13 cellular contexts compared by ENCODE assay signal in the genomic region with DNA sequence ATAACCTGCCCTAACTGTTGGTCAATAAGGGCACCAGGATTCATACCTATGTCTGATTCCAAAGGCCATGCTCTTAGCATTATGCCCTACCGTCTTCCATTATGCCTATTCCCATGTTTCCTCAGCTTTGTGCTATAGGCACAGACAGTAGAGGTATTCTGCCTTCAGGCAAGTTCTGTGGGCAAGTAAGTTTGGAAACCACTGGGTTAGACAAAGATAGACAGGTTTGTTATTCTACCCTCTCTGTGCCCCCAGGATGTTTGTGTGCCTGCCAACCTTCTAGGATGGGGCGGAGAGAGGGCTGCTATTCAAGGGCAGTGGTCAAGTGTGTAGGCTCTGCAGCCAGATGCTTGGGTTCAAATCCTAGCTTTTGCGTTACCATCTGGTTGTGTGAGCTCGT. TPM values are rescaled to one million over a fixed set of nuclear protein-coding genes. Genes with fewer than 3 reads are reported as not detected.
DNase-seq lines count a peak whose midpoint lies in the region; ATAC-seq, FAIRE-seq and TF ChIP-seq lines count a peak whose summit lies in the region.
"Had no signal": no experiment of that assay in that cellular context is flagged by ENCODE, and none has a peak within 500 bp of the region (broad histone marks: within the 10 kb centered on the region; RNA-seq: fewer than 3 reads in every experiment).

No MANE protein-coding gene starts in this region.

- H3K9me3 ChIP-seq in SJSA1 (replicated peaks) = no peaks in the 10 kb centered on the region
- H3K9me3 ChIP-seq in keratinocyte (ENCODE audit: control insufficient read depth, low read depth, low read length) = no peaks in the 10 kb centered on the region
- H3K9me3 ChIP-seq in subcutaneous abdominal adipose tissue (ENCODE audit: control insufficient read depth in 5 of 5, low read length in 5 of 5) = no peaks in the 10 kb centered on the region

- H3K4me3 ChIP-seq in GM23338 = no peak overlapping the region
- no peak overlapping the region for H3K4me3 ChIP-seq in SJSA1
- H3K4me3 ChIP-seq in keratinocyte (ENCODE audit: control insufficient read depth in 2 of 3, extremely low read depth in 1 of 3, insufficient read depth in 2 of 3, low read depth in 1 of 3, low read length in 3 of 3) = peak overlapping the region in 2 of 3 experiments; percentile 18 to 21
- H3K4me3 ChIP-seq in subcutaneous abdominal adipose tissue (ENCODE audit: low read depth in 1 of 5, low read length in 5 of 5) = peak overlapping the region in 4 of 5 donors; percentile 15 to 93 (median 61)
- H3K4me3 ChIP-seq: neural progenitor cell had no signal

- peaks cover 4% of the 10 kb centered on the region for H3K9me1 ChIP-seq in keratinocyte (ENCODE audit: control insufficient read depth, extremely low read depth, insufficient read depth, low read length)

- H3K27ac ChIP-seq in GM23338 (ENCODE audit: low read depth) (peak overlapping the region; percentile 76; the same call in 1 of the 2 replicates), SJSA1 (peak overlapping the region; percentile 61), keratinocyte (ENCODE audit: control insufficient read depth, insufficient read depth, low read length) (peak overlapping the region; percentile 93), subcutaneous abdominal adipose tissue (ENCODE audit: low read depth, low read length) (peak overlapping the region; percentile 86)
- H3K27ac ChIP-seq: neural progenitor cell had no signal

- no peak overlapping the region for H2AFZ ChIP-seq in GM23338
- no peak overlapping the region for H2AFZ ChIP-seq in keratinocyte (ENCODE audit: control insufficient read depth, low read length)

- H3K4me3 Mint-ChIP-seq in GM23338 = no peak overlapping the region
- H3K4me3 Mint-ChIP-seq: activated naive CD4-positive, alpha-beta T cell treated with anti-CD3 and anti-CD28 coated beads for 36 hours; neural progenitor cell had no signal

- no peak for ATAC-seq in GM23338
- ATAC-seq in HG02798 (IDR thresholded peaks at IDR 0.05; ENCODE audit: poor library complexity, unreplicated experiment) = no peak

- DNase-seq in GM23338 (ENCODE audit: low spot score) (no peak), SJSA1 (ENCODE audit: low read depth in 1 of 2, low spot score in 2 of 2) (no peak), keratinocyte (ENCODE audit: low read depth, low spot score) (no peak), COR-L47 (lab: John Stamatoyannopoulos, UW) (no peak), NCI-H146 (lab: John Stamatoyannopoulos, UW) (no peak), superior temporal gyrus (ENCODE audit: extremely low spot score) (no peak)
- DNase-seq: activated CD4-positive, alpha-beta T cell treated with anti-CD3 and anti-CD28 coated beads for 4 hours; activated naive CD4-positive, alpha-beta T cell treated with anti-CD3 and anti-CD28 coated beads for 36 hours; NCI-H2107; SHP77 treated with DMSO at 0.1 percent for 48 hours had no signal

- H3K79me2 ChIP-seq in GM23338 (replicated peaks; ENCODE audit: insufficient read depth) (no peaks in the 10 kb centered on the region), keratinocyte (ENCODE audit: control insufficient read depth, insufficient read depth, low read length) (no peaks in the 10 kb centered on the region)

- H3K36me3 ChIP-seq in GM23338 (ENCODE audit: insufficient read depth) (no peaks in the 10 kb centered on the region), SJSA1 (no peaks in the 10 kb centered on the region), keratinocyte (ENCODE audit: control insufficient read depth in 2 of 2, extremely low read depth in 1 of 2, insufficient read depth in 2 of 2, low read length in 2 of 2) (peaks cover 3 to 4% of the 10 kb centered on the region in 2 experiments), subcutaneous abdominal adipose tissue (ENCODE audit: control insufficient read depth in 5 of 5, insufficient read depth in 5 of 5, low read length in 5 of 5) (peaks cover 0 to 38% (median 19%) of the 10 kb centered on the region in 5 donors)
- H3K36me3 ChIP-seq: neural progenitor cell had no signal

- no peaks in the 10 kb centered on the region for H3F3A ChIP-seq in GM23338 (replicated peaks; ENCODE audit: low read depth)

- H3K36me3 Mint-ChIP-seq in GM23338 (ENCODE audit: low read depth) = peaks cover 4% of the 10 kb centered on the region; the same call in 1 of the 3 replicates
- H3K36me3 Mint-ChIP-seq: neural progenitor cell had no signal

- no peaks in the 10 kb centered on the region for H3K9me3 Mint-ChIP-seq in GM23338
- H3K9me3 Mint-ChIP-seq: activated naive CD4-positive, alpha-beta T cell treated with anti-CD3 and anti-CD28 coated beads for 36 hours; neural progenitor cell had no signal

- TF ChIP-seq CTCF in GM23338 (conservative IDR thresholded peaks at IDR 0.05; ENCODE audit: low read depth in 2 of 2) = no peak
- TF ChIP-seq CTCF in keratinocyte (optimal IDR thresholded peaks at IDR 0.05 in 1 of 3, IDR thresholded peaks at IDR 0.05 in 1 of 3, conservative IDR thresholded peaks at IDR 0.05 in 1 of 3; ENCODE audit: extremely low read depth in 1 of 3, insufficient read depth in 2 of 3, low read length in 3 of 3) = no peak

- H4K20me1 ChIP-seq in GM23338 (replicated peaks; ENCODE audit: insufficient read depth) (no peaks in the 10 kb centered on the region), keratinocyte (ENCODE audit: control insufficient read depth, extremely low read depth, insufficient read depth, low read length) (no peaks in the 10 kb centered on the region)

- H3K27me3 Mint-ChIP-seq in GM23338 (ENCODE audit: insufficient read depth, low read depth, poor library complexity) = peaks cover 7% of the 10 kb centered on the region

- dilution Hi-C loops in keratinocyte (cut with MboI; ENCODE audit: extremely low pct_ligation_motif_present, low sequenced_read_pairs) = no loop called here

- FAIRE-seq in keratinocyte (lab: Jason Lieb, UNC) = peak; percentile 82

- H3K9me2 ChIP-seq in GM23338 (ENCODE audit: insufficient read depth) = no peaks in the 10 kb centered on the region

- peaks cover 62% of the 10 kb centered on the region for H3K4me1 Mint-ChIP-seq in GM23338

- peak overlapping the region; percentile 71 for H3K9ac ChIP-seq in keratinocyte (ENCODE audit: control insufficient read depth, extremely low read depth, insufficient read depth, low read length)
- H3K9ac ChIP-seq in subcutaneous abdominal adipose tissue (ENCODE audit: low read length in 5 of 5) = no peak overlapping the region
- H3K9ac ChIP-seq: neural progenitor cell had no signal

- H3K4me2 ChIP-seq in GM23338 = peak overlapping the region; percentile 73
- peak overlapping the region; percentile 80 for H3K4me2 ChIP-seq in keratinocyte (ENCODE audit: control insufficient read depth, extremely low read depth, insufficient read depth, low read depth, low read length)
- H3K4me2 ChIP-seq: neural progenitor cell had no signal

- H3K27me3 ChIP-seq in GM23338 (ENCODE audit: insufficient read depth) (no peaks in the 10 kb centered on the region), SJSA1 (replicated peaks) (no peaks in the 10 kb centered on the region), keratinocyte (ENCODE audit: control insufficient read depth, extremely low read depth, insufficient read depth, low read length) (no peaks in the 10 kb centered on the region), subcutaneous abdominal adipose tissue (ENCODE audit: control insufficient read depth in 5 of 5, insufficient read depth in 4 of 5, low read length in 5 of 5) (peaks cover 0 to 3% (median 0%) of the 10 kb centered on the region in 5 donors)

- H3K4me1 ChIP-seq in GM23338 (ENCODE audit: insufficient read depth) = peaks cover 29% of the 10 kb centered on the region
- peaks cover 33% of the 10 kb centered on the region for H3K4me1 ChIP-seq in SJSA1 (replicated peaks)
- H3K4me1 ChIP-seq in keratinocyte (ENCODE audit: control insufficient read depth, extremely low read depth, insufficient read depth, low read length) = peaks cover 66% of the 10 kb centered on the region
- peaks cover 3 to 85% (median 51%) of the 10 kb centered on the region in 5 donors for H3K4me1 ChIP-seq in subcutaneous abdominal adipose tissue (ENCODE audit: control insufficient read depth in 5 of 5, insufficient read depth in 5 of 5, low read length in 5 of 5)

- no peak overlapping the region for H3K27ac Mint-ChIP-seq in GM23338
- H3K27ac Mint-ChIP-seq: activated naive CD4-positive, alpha-beta T cell treated with anti-CD3 and anti-CD28 coated beads for 36 hours had no signal

RNA-seq across cellular contexts. Expression of gene RAPGEF3, which starts 4.6 kb away (rescaled TPM):
- total RNA-seq in GM23338 (2014; rRNA removed; shearing (Covaris generic)) = 10.4 and 11.8 TPM in 2 replicates
- 2.3 and 3.0 TPM in 2 replicates for polyA plus RNA-seq in GM23338 (2016; fragmentation: Nextera tagmentation; extraction: Ambion mirVana)
- 0.38 and 1.1 TPM in 2 replicates for total RNA-seq in SJSA1 (2014; rRNA removed; shearing (Covaris generic))
- polyA plus RNA-seq in keratinocyte = 4.1 to 5.7 TPM (median 5.1 TPM) in 3 replicates
- polyA plus RNA-seq in keratinocyte (2011; ENCODE audit: low read depth) = 2.2 TPM
- polyA plus RNA-seq in keratinocyte (2011; cell fraction: cytosol; rRNA removed) = 1.8 and 2.7 TPM in 2 replicates
- polyA plus RNA-seq in keratinocyte (2011; cell fraction: nucleus; rRNA removed) = 13.1 and 17.2 TPM in 2 replicates
- 1.9 and 6.5 TPM in 2 replicates for polyA plus RNA-seq in keratinocyte (2012; ENCODE audit: low replicate concordance)
- polyA minus RNA-seq in keratinocyte = 5.5 to 25.3 TPM (median 5.9 TPM) in 3 replicates
- 8.1 TPM for polyA minus RNA-seq in keratinocyte (2011; cell fraction: cytosol; rRNA and poly(A)+ RNA removed)
- 5.7 and 7.1 TPM in 2 replicates for polyA minus RNA-seq in keratinocyte (2011; cell fraction: nucleus; rRNA and poly(A)+ RNA removed)

RNA-seq across cellular contexts. Expression of gene SLC48A1, which starts 18.9 kb away (rescaled TPM):
- total RNA-seq in GM23338 (2014; rRNA removed; shearing (Covaris generic)) = 9.0 and 16.8 TPM in 2 replicates
- polyA plus RNA-seq in GM23338 (2016; fragmentation: Nextera tagmentation; extraction: Ambion mirVana) (5.8 TPM in 2 replicates), keratinocyte (7.8 to 15.3 TPM (median 8.1 TPM) in 3 replicates)
- 3.6 and 4.3 TPM in 2 replicates for total RNA-seq in SJSA1 (2014; rRNA removed; shearing (Covaris generic))
- polyA plus RNA-seq in keratinocyte (2011; ENCODE audit: low read depth) = 1.5 TPM
- polyA plus RNA-seq in keratinocyte (2011; cell fraction: cytosol; rRNA removed) = 10.8 and 12.2 TPM in 2 replicates
- 14.4 and 18.3 TPM in 2 replicates for polyA plus RNA-seq in keratinocyte (2011; cell fraction: nucleus; rRNA removed)
- polyA plus RNA-seq in keratinocyte (2012; ENCODE audit: low replicate concordance) = 11.7 and 13.6 TPM in 2 replicates
- polyA minus RNA-seq in keratinocyte = 12.8 to 29.3 TPM (median 16.5 TPM) in 3 replicates
- polyA minus RNA-seq in keratinocyte (2011; cell fraction: cytosol; rRNA and poly(A)+ RNA removed) = 16.5 TPM
- polyA minus RNA-seq in keratinocyte (2011; cell fraction: nucleus; rRNA and poly(A)+ RNA removed) = 5.4 and 5.8 TPM in 2 replicates

RNA-seq across cellular contexts. Expression of gene ENDOU, which starts 28.8 kb away (rescaled TPM):
- not detected in 2 replicates for total RNA-seq in GM23338 (2014; rRNA removed; shearing (Covaris generic))
- polyA plus RNA-seq in GM23338 (2016; fragmentation: Nextera tagmentation; extraction: Ambion mirVana) (not detected in 2 replicates), keratinocyte (0.28 to 0.35 TPM (median 0.33 TPM) in 3 replicates)
- not detected in 2 replicates for total RNA-seq in SJSA1 (2014; rRNA removed; shearing (Covaris generic))
- polyA plus RNA-seq in keratinocyte (2011; ENCODE audit: low read depth) = not detected
- 0.04 TPM in 2 replicates for polyA plus RNA-seq in keratinocyte (2011; cell fraction: cytosol; rRNA removed)
- polyA plus RNA-seq in keratinocyte (2011; cell fraction: nucleus; rRNA removed) = 0.83 and 0.99 TPM in 2 replicates
- polyA plus RNA-seq in keratinocyte (2012; ENCODE audit: low replicate concordance) = 0.13 and 0.24 TPM in 2 replicates
- polyA minus RNA-seq in keratinocyte = 0.23 to 0.61 TPM in 2 of 3 replicates, not detected in the other
- polyA minus RNA-seq in keratinocyte (2011; cell fraction: cytosol; rRNA and poly(A)+ RNA removed) = not detected
- polyA minus RNA-seq in keratinocyte (2011; cell fraction: nucleus; rRNA and poly(A)+ RNA removed) = 0.47 and 1.1 TPM in 2 replicates

RNA-seq across cellular contexts. Expression of gene RPAP3, which starts 48.3 kb away (rescaled TPM):
- 29.0 and 31.4 TPM in 2 replicates for total RNA-seq in GM23338 (2014; rRNA removed; shearing (Covaris generic))
- polyA plus RNA-seq in GM23338 (2016; fragmentation: Nextera tagmentation; extraction: Ambion mirVana) (62.4 and 69.9 TPM in 2 replicates), keratinocyte (10.2 to 22.9 TPM (median 11.8 TPM) in 3 replicates)
- 25.7 and 27.6 TPM in 2 replicates for total RNA-seq in SJSA1 (2014; rRNA removed; shearing (Covaris generic))
- polyA plus RNA-seq in keratinocyte (2011; ENCODE audit: low read depth) = 54.5 TPM
- polyA plus RNA-seq in keratinocyte (2011; cell fraction: cytosol; rRNA removed) = 9.6 and 19.9 TPM in 2 replicates
- 12.4 and 17.7 TPM in 2 replicates for polyA plus RNA-seq in keratinocyte (2011; cell fraction: nucleus; rRNA removed)
- polyA plus RNA-seq in keratinocyte (2012; ENCODE audit: low replicate concordance) = 10.8 and 16.3 TPM in 2 replicates
- 0.39 to 10.7 TPM (median 3.2 TPM) in 3 replicates for polyA minus RNA-seq in keratinocyte
- polyA minus RNA-seq in keratinocyte (2011; cell fraction: cytosol; rRNA and poly(A)+ RNA removed) = 3.8 TPM
- 5.4 and 12.2 TPM in 2 replicates for polyA minus RNA-seq in keratinocyte (2011; cell fraction: nucleus; rRNA and poly(A)+ RNA removed)

Comparison
In these comparisons a context has a peak if more than half of its experiments do, and no peak if none do; other contexts are left out.
1. H3K4me3 ChIP-seq: peak in keratinocyte (2 of 3) and subcutaneous abdominal adipose tissue (4 of 5); none in GM23338 (single experiment) and SJSA1 (single experiment).
2. Peak in every context shown above with its lines, with median percentiles within 50 percentile points of each other: H3K27ac ChIP-seq.